In the genomic region with DNA sequence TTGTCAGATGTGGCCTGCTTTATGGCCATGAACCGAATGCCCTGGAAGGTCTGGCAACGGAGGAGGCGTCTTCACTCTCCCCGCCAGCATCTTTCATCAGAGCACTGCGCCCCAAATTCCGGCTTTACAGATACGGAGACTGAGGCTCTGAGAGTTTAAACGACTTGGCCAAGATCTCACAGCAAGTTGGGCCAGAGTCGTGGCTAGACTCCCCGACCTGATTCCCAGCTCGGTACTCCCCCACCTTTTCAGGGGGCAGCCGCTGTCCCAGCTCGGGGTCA, we compare ENCODE assay signal across 8 cellular contexts. TPM values are rescaled to one million over a fixed set of nuclear protein-coding genes. Genes with fewer than 3 reads are reported as not detected.
DNase-seq lines count a peak whose midpoint lies in the region; ATAC-seq, FAIRE-seq and TF ChIP-seq lines count a peak whose summit lies in the region.

No MANE protein-coding gene starts in this region.

- peaks cover 15% of the 10 kb centered on the region for H3K4me1 ChIP-seq in cardiac muscle cell (ENCODE audit: low read depth)
- H3K4me1 ChIP-seq in muscle layer of duodenum (ENCODE audit: control insufficient read depth in 1 of 2, insufficient read depth in 2 of 2, low read length in 2 of 2): peaks cover 0 to 32% of the 10 kb centered on the region in 2 donors
- peaks cover 31% of the 10 kb centered on the region for H3K4me1 ChIP-seq in upper lobe of right lung

- no peaks in the 10 kb centered on the region for H3K9me3 ChIP-seq in cardiac muscle cell (ENCODE audit: low read depth)
- no peaks in the 10 kb centered on the region for H3K9me3 ChIP-seq in muscle layer of duodenum (ENCODE audit: control insufficient read depth in 1 of 2, low read length in 2 of 2)
- no peaks in the 10 kb centered on the region for H3K9me3 ChIP-seq in upper lobe of right lung

- no peak for ATAC-seq in Right ventricle myocardium inferior
- ATAC-seq in upper lobe of right lung: no peak
- ATAC-seq in HG02610 (IDR thresholded peaks at IDR 0.05; ENCODE audit: unreplicated experiment): no peak

- intact Hi-C loops in Right ventricle myocardium inferior (cut with DNase I): loop anchor here (2.0 to 5.0 kb wide), 3 partner anchors 18 to 60 kb away; no protein-coding TSS in a partner anchor
- intact Hi-C loops in upper lobe of right lung (cut with DNase I): loop anchor here (10.0 kb wide), 1 partner anchor 48 kb away; no protein-coding TSS in a partner anchor

- no peak for FAIRE-seq in RCC 7860 (lab: Jason Lieb, UNC)

- TF ChIP-seq CTCF in cardiac muscle cell (IDR thresholded peaks at IDR 0.05; ENCODE audit: low read depth, low read length) (no peak), cardiac fibroblast (IDR thresholded peaks at IDR 0.05; ENCODE audit: low read depth, low read length) (no peak), upper lobe of right lung (IDR thresholded peaks at IDR 0.05) (no peak)

- H3K36me3 ChIP-seq in cardiac muscle cell (no peaks in the 10 kb centered on the region), muscle layer of duodenum (ENCODE audit: control insufficient read depth in 1 of 2, insufficient read depth in 2 of 2, low read length in 2 of 2) (no peaks in the 10 kb centered on the region), upper lobe of right lung (no peaks in the 10 kb centered on the region)

- DNase-seq in cardiac muscle cell (ENCODE audit: low read depth in 1 of 2, low spot score in 1 of 2): no peak
- no peak for DNase-seq in Right ventricle myocardium inferior (ENCODE audit: missing footprints)
- no peak for DNase-seq in cardiac fibroblast (ENCODE audit: low read depth in 2 of 2)
- DNase-seq in upper lobe of right lung: no peak
- no peak for DNase-seq in RCC 7860 (ENCODE audit: low spot score)
- DNase-seq in ecto neural progenitor cell (ENCODE audit: low spot score): no peak

- H3K4me3 ChIP-seq in cardiac muscle cell (peak overlapping the region; percentile 43), cardiac fibroblast (replicated peaks in 1 of 2; ENCODE audit: low read depth in 2 of 2, low read length in 2 of 2) (peak overlapping the region; percentile 14 to 15), muscle layer of duodenum (ENCODE audit: low read depth in 1 of 2, low read length in 2 of 2) (peak overlapping the region; percentile 42 to 73), upper lobe of right lung (peak overlapping the region; percentile 37)

- peaks cover 51% of the 10 kb centered on the region for H3K27me3 ChIP-seq in cardiac muscle cell
- H3K27me3 ChIP-seq in muscle layer of duodenum (ENCODE audit: low read depth, low read length): peaks cover 40% of the 10 kb centered on the region
- peaks cover 66% of the 10 kb centered on the region for H3K27me3 ChIP-seq in upper lobe of right lung

- no peak overlapping the region for H3K27ac ChIP-seq in cardiac muscle cell
- no peak overlapping the region for H3K27ac ChIP-seq in muscle layer of duodenum (ENCODE audit: low read length)
- H3K27ac ChIP-seq in upper lobe of right lung: no peak overlapping the region

RNA-seq across cellular contexts. Expression of a gene that starts 1.7 kb away (rescaled TPM):
- total RNA-seq in cardiac muscle cell (16.5 and 31.3 TPM in 2 replicates), Right ventricle myocardium inferior (10.0 TPM), upper lobe of right lung (0.78 TPM)
- polyA plus RNA-seq in cardiac muscle cell: 12.2 and 27.0 TPM in 2 replicates
